8 cellular contexts compared by ENCODE assay signal in the genomic region with DNA sequence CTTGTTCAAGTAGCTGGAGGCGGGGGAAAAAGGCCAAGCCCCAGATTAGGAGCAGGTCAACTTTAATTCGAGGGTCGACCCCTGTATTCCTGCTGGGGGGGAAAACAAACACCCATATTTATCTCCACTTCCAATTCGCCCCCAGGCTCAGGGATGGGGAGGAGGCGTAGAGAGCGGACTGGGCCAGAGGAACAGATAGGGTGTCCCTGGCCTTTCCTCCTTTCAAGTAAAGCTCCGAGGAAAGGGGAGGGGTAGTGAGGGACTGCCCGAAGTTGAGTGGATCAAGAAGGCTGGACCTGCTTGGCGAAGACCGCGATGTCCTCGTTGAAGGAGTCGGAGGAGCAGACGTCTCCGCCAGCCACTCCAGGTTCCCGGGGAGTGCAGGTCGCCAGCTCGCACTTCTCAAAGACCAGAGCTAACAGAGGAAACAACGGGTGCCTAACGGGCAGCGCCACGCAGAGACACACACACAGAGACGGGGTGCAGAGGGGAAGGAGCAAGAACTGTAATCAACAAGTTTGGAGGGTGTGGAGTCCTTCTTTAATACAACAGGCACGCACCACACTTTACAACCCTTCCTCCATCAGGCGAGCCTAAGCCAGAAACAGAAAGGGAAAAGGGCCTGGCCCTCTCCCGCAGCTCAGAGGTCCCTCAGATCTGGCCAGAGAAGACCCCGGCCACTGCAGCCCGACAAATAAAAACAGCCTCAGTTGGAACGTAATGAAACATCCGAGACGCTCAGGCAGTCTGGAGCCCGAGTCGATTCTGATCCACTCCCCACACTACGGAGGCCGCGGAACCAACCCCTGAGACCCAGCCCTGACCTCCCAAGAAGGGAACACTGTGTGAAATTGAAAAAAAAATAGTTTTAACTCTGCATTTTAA. TPM values are rescaled to one million over a fixed set of nuclear protein-coding genes. Genes with fewer than 3 reads are reported as not detected.
DNase-seq lines count a peak whose midpoint lies in the region; ATAC-seq and TF ChIP-seq lines count a peak whose summit lies in the region.
"Had no signal": no experiment of that assay in that cellular context is flagged by ENCODE, and none has a peak within 500 bp of the region (broad histone marks: within the 10 kb centered on the region; RNA-seq: fewer than 3 reads in every experiment).

No MANE protein-coding gene starts in this region.

- H3K4me1 ChIP-seq in IMR-90 (ENCODE audit: control insufficient read depth, insufficient read depth, low read length) (peaks cover 9% of the 10 kb centered on the region), colonic mucosa (no peaks in the 10 kb centered on the region)

- no peak for TF ChIP-seq RAD21 in IMR-90 (IDR thresholded peaks at IDR 0.05; ENCODE audit: low read length)

- H2BK15ac ChIP-seq in IMR-90 (ENCODE audit: low read depth, low read length), result no peak overlapping the region

- H2BK5ac ChIP-seq in IMR-90 (ENCODE audit: low read depth, low read length, poor library complexity, severe bottlenecking), result no peak overlapping the region

- H3K9me3 ChIP-seq in IMR-90 (ENCODE audit: control insufficient read depth, insufficient read depth, low read length) (no peaks in the 10 kb centered on the region), colonic mucosa (no peaks in the 10 kb centered on the region)

- H3K27me3 ChIP-seq in IMR-90 (ENCODE audit: control insufficient read depth, insufficient read depth, low read length) (no peaks in the 10 kb centered on the region), colonic mucosa (peaks cover 34% of the 10 kb centered on the region), kidney epithelial cell (ENCODE audit: control insufficient read depth, insufficient read depth, low read length) (peaks cover 28% of the 10 kb centered on the region)

- TF ChIP-seq POLR2A in IMR-90 (IDR thresholded peaks at IDR 0.05; ENCODE audit: low read depth, low read length), result no peak

- DNase-seq in IMR-90, result no peak
- DNase-seq in colonic mucosa, result no peak
- no peak for DNase-seq in kidney epithelial cell (ENCODE audit: low read depth)
- DNase-seq in GF-D8 (lab: John Stamatoyannopoulos, UW), result no peak
- no peak for DNase-seq in DMS153 treated with DMSO at 0.1 percent for 48 hours (lab: John Stamatoyannopoulos, UW; ENCODE audit: unreplicated experiment)
- no peak for DNase-seq in dedifferentiated amniotic fluid mesenchymal stem cell (ENCODE audit: extremely low spot score)
- DNase-seq: cortex of kidney had no signal

- H2BK120ac ChIP-seq in IMR-90 (ENCODE audit: low read depth, low read length), result no peak overlapping the region; the same call in 1 of the 2 replicates

- H4K91ac ChIP-seq in IMR-90 (ENCODE audit: insufficient read depth, low read depth, low read length), result no peak overlapping the region

- H3K23ac ChIP-seq in IMR-90 (ENCODE audit: low read depth, low read length), result peak overlapping the region; percentile 75; the same call in 1 of the 2 replicates

- no peak overlapping the region for H2AFZ ChIP-seq in IMR-90 (replicated peaks; ENCODE audit: low read length, poor library complexity)

- no peak overlapping the region; a peak in 1 of 4 replicates for H4K8ac ChIP-seq in IMR-90 (ENCODE audit: low read depth in 2 of 2, low read length in 2 of 2)

- in situ Hi-C loops in IMR-90 (cut with MboI; ENCODE audit: low sequenced_read_pairs), result no loop called here

- H2AK5ac ChIP-seq in IMR-90 (ENCODE audit: low read depth, low read length), result peak overlapping the region; percentile 24; the same call in 1 of the 2 replicates

- peaks cover 13% of the 10 kb centered on the region; the same call in 1 of the 2 replicates for H4K20me1 ChIP-seq in IMR-90 (ENCODE audit: insufficient read depth, low read length)

- H3K9ac ChIP-seq in IMR-90 (ENCODE audit: low read depth, low read length) (no peak overlapping the region), colonic mucosa (ENCODE audit: low read depth in 2 of 2, low read length in 2 of 2) (no peak overlapping the region)

- no peak overlapping the region for H3K18ac ChIP-seq in IMR-90 (ENCODE audit: low read depth, low read length)

- H3K79me1 ChIP-seq in IMR-90 (ENCODE audit: low read depth in 1 of 2, low read length in 2 of 2), result peaks cover 19 to 57% of the 10 kb centered on the region in 2 experiments

- peaks cover 25% of the 10 kb centered on the region for H3K36me3 ChIP-seq in IMR-90 (ENCODE audit: control insufficient read depth, insufficient read depth, low read length)
- no peaks in the 10 kb centered on the region for H3K36me3 ChIP-seq in colonic mucosa
- no peaks in the 10 kb centered on the region for H3K36me3 ChIP-seq in kidney epithelial cell (ENCODE audit: control insufficient read depth, insufficient read depth, low read length)

- no peak overlapping the region for H3K56ac ChIP-seq in IMR-90 (ENCODE audit: extremely low read depth, insufficient read depth, low read length)

- H2BK20ac ChIP-seq in IMR-90 (ENCODE audit: low read depth, low read length), result no peak overlapping the region

- H3K4ac ChIP-seq in IMR-90 (ENCODE audit: low read depth, low read length), result no peak overlapping the region

- no peak overlapping the region for H3K27ac ChIP-seq in IMR-90 (ENCODE audit: insufficient read depth, low read length)
- peak overlapping the region; percentile 55 for H3K27ac ChIP-seq in colonic mucosa
- peak overlapping the region; percentile 82 for H3K27ac ChIP-seq in temporal lobe (ENCODE audit: low read depth, low read length)

- no peaks in the 10 kb centered on the region for H3K9me1 ChIP-seq in IMR-90 (ENCODE audit: insufficient read depth, low read length)

- no peak for TF ChIP-seq CTCF in IMR-90 (conservative IDR thresholded peaks at IDR 0.05; ENCODE audit: low read depth, low read length)
- no peak for TF ChIP-seq CTCF in colonic mucosa (IDR thresholded peaks at IDR 0.05)
- no peak for TF ChIP-seq CTCF in kidney epithelial cell (IDR thresholded peaks at IDR 0.05; ENCODE audit: insufficient read depth, low read length, poor library complexity, severe bottlenecking)

- dilution Hi-C loops in IMR-90 (cut with HindIII; ENCODE audit: low sequenced_read_pairs, unreplicated experiment), result no loop called here

- no peak for ATAC-seq in IMR-90 (ENCODE audit: low read depth)

- H4K5ac ChIP-seq in IMR-90 (ENCODE audit: low read depth, low read length), result no peak overlapping the region

- H3K4me3 ChIP-seq in IMR-90 (ENCODE audit: insufficient read depth, low read depth, low read length), result peak overlapping the region; percentile 94
- peak overlapping the region; percentile 30 for H3K4me3 ChIP-seq in colonic mucosa
- H3K4me3 ChIP-seq in kidney epithelial cell (ENCODE audit: low read depth, low read length), result peak overlapping the region; percentile 54

- H3K4me2 ChIP-seq in IMR-90 (ENCODE audit: low read depth, low read length), result peak overlapping the region; percentile 92

- 85% methylated on average over 9 of the region's 36 CpGs; no CpG with 5 or more reads in 1 of the 2 experiments for WGBS in IMR-90 (ENCODE audit: extremely low coverage in 2 of 2, insufficient read length in 1 of 2), 2 experiments

- POLR2A ChIA-PET in IMR-90 (lab: Charles Lee; ENCODE audit: unreplicated experiment), result no interaction called here

- no TSS peak for BruUV-seq in IMR-90 (replicated peaks; lab: Mats Ljungman, UMichigan)

- H2AK9ac ChIP-seq in IMR-90 (replicated peaks; ENCODE audit: low read depth, low read length, poor library complexity), result peak overlapping the region; percentile 25

- intact Hi-C loops in IMR-90 (cut with micrococcal nuclease) (loop anchor here (10.0 kb wide), 1 partner anchor 1551 kb away; the partner anchor contains the start of gene DPH6), colonic mucosa (cut with DNase I) (no loop called here)

- CTCF ChIA-PET in IMR-90 (lab: Yijun Ruan, JAX), result interaction anchor here (0.6 kb wide), 1 partner anchor 30 kb away, joined by 3 read pairs; no protein-coding TSS in a partner anchor

- H3K14ac ChIP-seq in IMR-90 (replicated peaks; ENCODE audit: low read depth, low read length), result peak overlapping the region; percentile 3; the same call in 1 of the 2 replicates

TF ChIP-seq in IMR-90, 13 proteins besides CTCF, POLR2A, EP300 and RAD21:
- TF ChIP-seq RCOR1 (IDR thresholded peaks at IDR 0.05; ENCODE audit: insufficient replicate concordance, low read length) (no peak), CEBPB (IDR thresholded peaks at IDR 0.05; ENCODE audit: low read depth, low read length) (no peak), MXI1 (IDR thresholded peaks at IDR 0.05; ENCODE audit: borderline replicate concordance, low read depth, low read length) (no peak), RFX5 (IDR thresholded peaks at IDR 0.05; ENCODE audit: low read depth, low read length) (no peak)

RNA-seq across cellular contexts. Expression of gene MEIS2, which starts 4.1 kb away (rescaled TPM):
- total RNA-seq in IMR-90 (2012; rRNA removed) (50.3 and 71.3 TPM in 2 replicates), colonic mucosa (1 to 10 TPM; 1.7 to 7.6 TPM), kidney epithelial cell (6.7 and 13.1 TPM in 2 replicates), temporal lobe (242 TPM)
- polyA plus RNA-seq in IMR-90 (2012; rRNA removed), result 59.9 and 70.1 TPM in 2 replicates
- polyA plus RNA-seq in IMR-90 (2012; cell fraction: cytosol; rRNA removed), result 41.7 and 74.2 TPM in 2 replicates
- 69.5 and 106 TPM in 2 replicates for polyA plus RNA-seq in IMR-90 (2012; cell fraction: nucleus; rRNA removed; ENCODE audit: low replicate concordance)

Comparison
In these comparisons a context has a peak if more than half of its experiments do, and no peak if none do; other contexts are left out.
1. H3K4me3 ChIP-seq: peak in every context shown above with its lines; median percentile 94 in IMR-90; 54 in kidney epithelial cell; 30 in colonic mucosa.